Comparison of ENCODE assay signal across 1 cellular context in the genomic region with DNA sequence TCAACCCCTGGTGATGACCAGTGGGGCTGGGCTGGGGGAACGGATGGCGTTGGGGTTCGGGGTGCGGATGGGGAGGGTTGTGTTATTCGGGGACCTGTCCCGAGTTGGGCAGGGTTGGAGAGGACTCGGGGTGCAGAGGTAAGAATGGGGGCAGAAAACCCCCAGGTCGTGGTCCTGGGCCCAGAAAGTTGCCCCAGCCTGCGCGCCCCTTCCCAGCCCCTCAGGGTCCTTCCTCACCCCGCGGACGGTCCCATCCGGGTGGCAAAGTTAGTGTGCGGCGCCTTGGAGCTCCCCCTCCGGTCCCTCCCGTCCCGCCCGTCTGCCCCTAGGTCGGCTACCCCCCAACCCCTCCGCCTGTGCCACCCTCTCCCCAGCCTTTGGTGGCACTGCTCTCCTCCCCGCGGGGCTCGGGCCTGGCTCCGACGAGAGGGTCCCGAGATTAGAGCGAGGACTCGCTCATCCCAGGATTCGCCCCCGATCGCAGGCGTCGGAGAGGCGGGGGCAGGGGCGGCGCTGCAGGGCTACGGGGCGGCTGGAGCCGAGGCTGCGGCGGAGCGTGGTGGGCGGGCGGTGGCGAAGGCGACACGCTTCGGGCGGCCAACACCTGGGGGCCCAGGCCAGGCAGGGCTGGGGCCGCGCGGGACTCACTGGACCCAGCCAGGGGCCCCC.
A peak's percentile ranks its signal among the peaks of the same experiment; 100 is the strongest.
TF ChIP-seq lines count a peak whose summit lies in the region.

No MANE protein-coding gene starts in this region.

TF ChIP-seq in HepG2, 621 proteins besides CTCF, POLR2A, EP300 and RAD21:
- TF ChIP-seq ZNF674 (CRISPR knock-in tag; IDR thresholded peaks at IDR 0.05; ENCODE audit: low read depth) = 0 out of 2 replicates have a peak, but pooled peaks have one; percentile 22
- 0 out of 2 replicates have a peak, but pooled peaks have one; percentile 25 for TF ChIP-seq PCBP1 (IDR thresholded peaks at IDR 0.05; ENCODE audit: borderline replicate concordance, low read depth, low read length)
- TF ChIP-seq RBFOX2 (IDR thresholded peaks at IDR 0.05; ENCODE audit: low read depth, low read length) = no peak
